Comparison of ENCODE assay signal across 33 cellular contexts in the genomic region with DNA sequence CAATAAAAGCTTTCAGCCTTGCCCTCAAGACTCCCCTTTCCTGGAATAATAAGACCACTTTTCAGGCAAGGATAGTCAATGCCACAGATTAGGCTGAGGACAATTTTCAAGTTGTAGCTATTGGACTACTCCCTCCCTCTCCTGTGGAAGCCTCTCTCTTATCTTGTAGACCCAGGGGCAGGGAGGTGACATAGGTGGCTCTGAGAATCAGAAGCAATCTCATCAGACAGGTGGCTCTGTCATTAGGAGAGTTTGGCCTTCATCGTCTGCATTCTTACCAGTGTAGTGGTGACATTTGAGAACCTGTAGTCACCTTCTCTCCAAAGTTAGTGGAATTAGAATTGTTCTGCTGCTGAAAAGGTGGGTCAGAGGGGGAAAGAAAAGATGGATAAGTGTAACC.
"Had no signal": no experiment of that assay in that cellular context is flagged by ENCODE, and none has a peak within 500 bp of the region (broad histone marks: within the 10 kb centered on the region; RNA-seq: fewer than 3 reads in every experiment).

No MANE protein-coding gene starts in this region.

- H3K27ac ChIP-seq: adrenal gland, ascending aorta, body of pancreas, brain microvascular endothelial cell, breast epithelium, cardiac muscle cell had no signal

- ATAC-seq: activated naive CD4-positive, alpha-beta T cell treated with anti-CD3 and anti-CD28 coated beads, Interleukin-2, amount 50 U/mL, for 72 hours; activated naive CD8-positive, alpha-beta T cell treated with anti-CD3 and anti-CD28 coated beads, Interleukin-2, amount 50 U/mL, for 24 hours; activated T-cell treated with anti-CD3 and anti-CD28 coated beads, Interleukin-2, amount 50 U/mL, for 4 hours; activated T-cell treated with anti-CD3 and anti-CD28 coated beads, Interleukin-2, amount 50 U/mL, for 72 hours; activated T-helper 17 cell treated with anti-CD3 and anti-CD28 coated beads, Interleukin-2, amount 50 U/mL, for 72 hours; body of pancreas had no signal

- H3K4me1 ChIP-seq: adrenal gland, ascending aorta, body of pancreas, breast epithelium had no signal

- FAIRE-seq: astrocyte, bronchial epithelial cell had no signal

- DNase-seq: activated effector memory CD4-positive, alpha-beta T cell treated with anti-CD3 and anti-CD28 coated beads, Interleukin-2, amount 50 U/mL, for 16 hours; activated effector memory CD4-positive, alpha-beta T cell treated with Interleukin-2 at 50 U/mL for 16 hours; activated gamma-delta T cell; activated gamma-delta T cell treated with Interleukin-2 at 50 U/mL for 16 hours; activated naive CD4-positive, alpha-beta T cell; activated naive CD4-positive, alpha-beta T cell treated with anti-CD3 and anti-CD28 coated beads for 36 hours; activated naive CD4-positive, alpha-beta T cell treated with anti-CD3 and anti-CD28 coated beads, Interleukin-2, amount 10 ng/mL, durations not matched to agents 7 days and 5 days; activated naive CD4-positive, alpha-beta T cell treated with anti-CD3 and anti-CD28 coated beads, Interleukin-2, amount 50 U/mL, for 16 hours; activated naive CD4-positive, alpha-beta T cell treated with Interleukin-2 at 50 U/mL for 16 hours; activated naive CD8-positive, alpha-beta T cell treated with anti-CD3 and anti-CD28 coated beads for 36 hours; activated naive CD8-positive, alpha-beta T cell treated with anti-CD3 and anti-CD28 coated beads, Interleukin-2, amount 10 ng/mL, durations not matched to agents 7 days and 5 days; activated naive CD8-positive, alpha-beta T cell treated with anti-CD3 and anti-CD28 coated beads, Interleukin-2, amount 50 U/mL, for 24 hours; activated T-cell treated with anti-CD3 and anti-CD28 coated beads, Interleukin-2, amount 50 U/mL, for 24 hours; activated T-cell treated with anti-CD3 and anti-CD28 coated beads, Interleukin-2, amount 50 U/mL, for 4 hours; activated T-cell treated with anti-CD3 and anti-CD28 coated beads, Interleukin-2, amount 50 U/mL, for 48 hours; activated T-cell treated with anti-CD3 and anti-CD28 coated beads, Interleukin-2, amount 50 U/mL, for 72 hours; adrenal gland; amniotic stem cell; amygdala; anterior cingulate cortex; aorta; body of pancreas; brain microvascular endothelial cell; caudate nucleus; central memory CD4-positive, alpha-beta T cell; cerebellar nuclear complex had no signal

- H3K4me3 ChIP-seq: adrenal gland, ascending aorta, body of pancreas, breast epithelium, cardiac muscle cell had no signal

- H3K36me3 ChIP-seq: adrenal gland, brain microvascular endothelial cell, cardiac muscle cell had no signal

- H3K27me3 ChIP-seq: adrenal gland, ascending aorta, body of pancreas, brain microvascular endothelial cell, breast epithelium, cardiac muscle cell had no signal

- H3K9me3 ChIP-seq: adrenal gland, ascending aorta, body of pancreas, breast epithelium had no signal
